Comparison of ENCODE assay signal across 12 cellular contexts in genomic region chr1:23384312-23385058, GRCh38. TPM values are rescaled to one million over a fixed set of nuclear protein-coding genes. Genes with fewer than 3 reads are reported as not detected.
DNase-seq lines count a peak whose midpoint lies in the region; ATAC-seq, FAIRE-seq and TF ChIP-seq lines count a peak whose summit lies in the region.
"Had no signal": no experiment of that assay in that cellular context is flagged by ENCODE, and none has a peak within 500 bp of the region (broad histone marks: within the 10 kb centered on the region; RNA-seq: fewer than 3 reads in every experiment).

No MANE protein-coding gene starts in this region.

- ATAC-seq in K562 (peak; percentile 58), GM18520 (IDR thresholded peaks at IDR 0.05; ENCODE audit: unreplicated experiment) (no peak)
- ATAC-seq: stimulated activated memory B cell treated with anti-CD40 and anti-IgM and Interleukin-4, amounts not matched to agents 10 μg/mL and 1 μg/mL and 100 μg/mL, for 72 hours had no signal

- DNase-seq in ACHN (peak; percentile 19), M059J (ENCODE audit: low read depth) (peak; percentile 86), K562 (ENCODE audit: extremely low read depth in 1 of 4, low spot score in 3 of 4) (peak in 3 of 4 experiments; percentile 41 to 71 (median 68)), kidney tubule cell (ENCODE audit: low spot score) (peak; percentile 77), iPS-NIHi11 (ENCODE audit: low spot score) (no peak), NCI-H146 (lab: John Stamatoyannopoulos, UW) (no peak)
- no peak for DNase-seq in activated naive CD4-positive, alpha-beta T cell treated with anti-CD3 and anti-CD28 coated beads, Interleukin-2, amount 50 U/mL, for 16 hours
- DNase-seq: NCI-H446 treated with DMSO at 0.1 percent for 48 hours, T-helper 1 cell had no signal

- H3K27me3 ChIP-seq in K562 (ENCODE audit: control insufficient read depth in 2 of 2, insufficient read depth in 2 of 2, low read length in 2 of 2): no peaks in the 10 kb centered on the region
- H3K27me3 ChIP-seq: BLaER1 had no signal

- intact Hi-C loops in K562 (cut with micrococcal nuclease): no loop called here

- no peaks in the 10 kb centered on the region for H3K79me2 ChIP-seq in K562 (ENCODE audit: control insufficient read depth, insufficient read depth, low read length)

- no peak for TF ChIP-seq POLR2A in K562 (conservative IDR thresholded peaks at IDR 0.05)

- no TSS peak for BruUV-seq in K562 (replicated peaks; lab: Mats Ljungman, UMichigan)

- peaks cover 19 to 41% of the 10 kb centered on the region in 2 experiments for H3K4me1 ChIP-seq in K562 (replicated peaks in 1 of 2; ENCODE audit: control insufficient read depth in 2 of 2, insufficient read depth in 2 of 2, low read length in 2 of 2)

- H3K27ac ChIP-seq in K562 (ENCODE audit: extremely low read depth, low read depth, low read length): peak overlapping the region; percentile 50; the same call in 1 of the 3 replicates
- H3K27ac ChIP-seq: BLaER1 had no signal

- H3K36me3 ChIP-seq in K562 (ENCODE audit: control insufficient read depth, insufficient read depth, low read length): no peaks in the 10 kb centered on the region
- H3K36me3 ChIP-seq: BLaER1 had no signal

- H4K20me1 ChIP-seq in K562 (replicated peaks; ENCODE audit: control insufficient read depth, insufficient read depth, low read length): no peaks in the 10 kb centered on the region
- H4K20me1 ChIP-seq: BLaER1 had no signal

- no peak overlapping the region for H3K4me3 ChIP-seq in K562
- H3K4me3 ChIP-seq: BLaER1 had no signal

- WGBS in K562 (ENCODE audit: insufficient coverage, low coverage, missing lambda C conversion rate): 18% methylated on average over 10 of the region's 11 CpGs

- FAIRE-seq in K562 (lab: Jason Lieb, UNC): peak; percentile 44

- H3K9ac ChIP-seq in K562 (ENCODE audit: insufficient read depth in 1 of 2, low read depth in 2 of 2, low read length in 2 of 2): peak overlapping the region in 1 of 2 experiments; percentile 62; a peak in 1 of 4 replicates
- H3K9ac ChIP-seq: BLaER1 had no signal

- TF ChIP-seq RAD21 in K562 (CRISPR knock-in tag; conservative IDR thresholded peaks at IDR 0.05 in 1 of 2, IDR thresholded peaks at IDR 0.05 in 1 of 2): no peak; a peak in 1 of 4 replicates

- no peaks in the 10 kb centered on the region for H3K9me1 ChIP-seq in K562 (ENCODE audit: control insufficient read depth, insufficient read depth, low read length)

- peak overlapping the region; percentile 35 for H3K4me2 ChIP-seq in K562 (ENCODE audit: insufficient read depth, low read length)

- peak overlapping the region; percentile 67 for H2AFZ ChIP-seq in K562 (ENCODE audit: low read depth, low read length)

- in situ Hi-C loops in ACHN (cut with HindIII; ENCODE audit: low pct_ligation_motif_present, low pct_unique_long_range_greater_than_20kb, low sequenced_read_pairs): no loop called here
- in situ Hi-C loops in K562 (cut with MboI): no loop called here

- POLR2A ChIA-PET in K562 (lab: Yijun Ruan, JAX): interaction anchor here (0.6 to 2.3 kb wide), 6 partner anchors 11 to 51 kb away, joined by 3 to 8 read pairs (median 4); partner anchors contain the start of gene ZNF436

- no peaks in the 10 kb centered on the region for H3K9me3 ChIP-seq in K562 (replicated peaks; ENCODE audit: control insufficient read depth, insufficient read depth, low read depth, low read length)
- H3K9me3 ChIP-seq: BLaER1 had no signal

- peak; percentile 54 for TF ChIP-seq EP300 in K562 (IDR thresholded peaks at IDR 0.05; ENCODE audit: low read length)

- TF ChIP-seq CTCF in K562 (IDR thresholded peaks at IDR 0.05 in 2 of 3, conservative IDR thresholded peaks at IDR 0.05 in 1 of 3; ENCODE audit: insufficient read depth in 2 of 3, low read depth in 1 of 3, low read length in 3 of 3): no peak

- CTCF ChIA-PET in K562 (lab: Yijun Ruan, JAX; ENCODE audit: low intra/inter-chr PET ratio): no interaction called here

TF ChIP-seq in K562, 482 proteins besides CTCF, POLR2A, EP300 and RAD21 (continues in another document):
- TF ChIP-seq, protein P1, sequence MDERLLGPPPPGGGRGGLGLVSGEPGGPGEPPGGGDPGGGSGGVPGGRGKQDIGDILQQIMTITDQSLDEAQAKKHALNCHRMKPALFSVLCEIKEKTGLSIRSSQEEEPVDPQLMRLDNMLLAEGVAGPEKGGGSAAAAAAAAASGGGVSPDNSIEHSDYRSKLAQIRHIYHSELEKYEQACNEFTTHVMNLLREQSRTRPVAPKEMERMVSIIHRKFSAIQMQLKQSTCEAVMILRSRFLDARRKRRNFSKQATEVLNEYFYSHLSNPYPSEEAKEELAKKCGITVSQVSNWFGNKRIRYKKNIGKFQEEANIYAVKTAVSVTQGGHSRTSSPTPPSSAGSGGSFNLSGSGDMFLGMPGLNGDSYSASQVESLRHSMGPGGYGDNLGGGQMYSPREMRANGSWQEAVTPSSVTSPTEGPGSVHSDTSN (CRISPR knock-in tag; IDR thresholded peaks at IDR 0.05; ENCODE audit: low read depth): no peak
- TF ChIP-seq, protein P1 (tag; conservative IDR thresholded peaks at IDR 0.05; ENCODE audit: low read depth): peak; percentile 42

RNA-seq across cellular contexts. Expression of gene ZNF436, which starts 14.8 kb away (rescaled TPM):
- 18.3 and 18.6 TPM in 2 replicates for total RNA-seq in M059J (2014; rRNA removed; shearing (Covaris generic))
- 10.7 and 18.5 TPM in 2 replicates for total RNA-seq in K562 (2011; cell fraction: chromatin; rRNA removed; ENCODE audit: low replicate concordance)
- total RNA-seq in K562 (2011; cell fraction: nucleolus; rRNA removed): 8.7 and 9.7 TPM in 2 replicates
- total RNA-seq in K562 (2011; cell fraction: nucleoplasm; rRNA removed): 11.4 and 13.0 TPM in 2 replicates
- total RNA-seq in K562 (2014; rRNA removed) (6.2 and 7.0 TPM in 2 replicates), K562 (2014; rRNA removed; fragmentation: Illumina TruSeq; extraction: Trizol) (8.3 and 9.4 TPM in 2 replicates), K562 (2015; rRNA removed; fragmentation: Illumina TruSeq; extraction: Trizol) (11.3 and 11.9 TPM in 2 replicates), K562 (2021) (6.9 and 7.4 TPM in 2 replicates)
- polyA plus RNA-seq in K562 (2011; rRNA removed) (8.0 and 9.7 TPM in 2 replicates), K562 (2014; fragmentation: Illumina TruSeq; extraction: Trizol) (6.8 and 7.3 TPM in 2 replicates), K562 (2014; fragmentation: Nextera tagmentation; extraction: Ambion mirVana) (1 to 10 TPM; 2.1 to 3.3 TPM), K562 (2014; rRNA removed) (3.8 and 4.5 TPM in 2 replicates)
- 2.4 and 6.8 TPM in 2 replicates for polyA plus RNA-seq in K562 (2011; cell fraction: cytosol; rRNA removed)
- 9.0 and 14.4 TPM in 2 replicates for polyA plus RNA-seq in K562 (2011; cell fraction: nucleus; rRNA removed)
- polyA plus RNA-seq in K562 (2012): 4.6 and 5.2 TPM in 2 replicates
- 18.1 and 28.7 TPM in 2 replicates for polyA minus RNA-seq in K562 (2011; rRNA and poly(A)+ RNA removed)
- polyA minus RNA-seq in K562 (2011; cell fraction: cytosol; rRNA and poly(A)+ RNA removed): 7.3 and 7.8 TPM in 2 replicates
- polyA minus RNA-seq in K562 (2011; cell fraction: nucleus; rRNA and poly(A)+ RNA removed): 7.9 and 17.7 TPM in 2 replicates

RNA-seq across cellular contexts. Expression of gene TCEA3, which starts 40.1 kb away (rescaled TPM):
- total RNA-seq in M059J (2014; rRNA removed; shearing (Covaris generic)): 0.07 and 0.30 TPM in 2 replicates
- 0.86 and 1.4 TPM in 2 replicates for total RNA-seq in K562 (2011; cell fraction: chromatin; rRNA removed; ENCODE audit: low replicate concordance)
- total RNA-seq in K562 (2011; cell fraction: nucleolus; rRNA removed): 0.67 and 1.4 TPM in 2 replicates
- total RNA-seq in K562 (2011; cell fraction: nucleoplasm; rRNA removed): 0.66 and 0.84 TPM in 2 replicates
- total RNA-seq in K562 (2014; rRNA removed): 0.33 and 0.54 TPM in 2 replicates
- total RNA-seq in K562 (2014; rRNA removed; fragmentation: Illumina TruSeq; extraction: Trizol): 0.45 and 0.51 TPM in 2 replicates
- total RNA-seq in K562 (2015; rRNA removed; fragmentation: Illumina TruSeq; extraction: Trizol): 0.34 and 0.36 TPM in 2 replicates
- 0.49 and 0.55 TPM in 2 replicates for total RNA-seq in K562 (2021)
- polyA plus RNA-seq in K562 (2011; rRNA removed): 0.34 and 0.54 TPM in 2 replicates
- polyA plus RNA-seq in K562 (2011; cell fraction: cytosol; rRNA removed): 0.19 and 0.45 TPM in 2 replicates
- polyA plus RNA-seq in K562 (2011; cell fraction: nucleus; rRNA removed): 0.81 and 0.90 TPM in 2 replicates
- 0.49 and 0.76 TPM in 2 replicates for polyA plus RNA-seq in K562 (2012)
- polyA plus RNA-seq in K562 (2014; fragmentation: Illumina TruSeq; extraction: Trizol): 0.16 and 0.66 TPM in 2 replicates
- under 1 TPM; 0.03 to 0.10 TPM for polyA plus RNA-seq in K562 (2014; fragmentation: Nextera tagmentation; extraction: Ambion mirVana)
- 0.13 and 0.80 TPM in 2 replicates for polyA plus RNA-seq in K562 (2014; rRNA removed)
- polyA minus RNA-seq in K562 (2011; rRNA and poly(A)+ RNA removed): 0.25 and 0.27 TPM in 2 replicates
- not detected in 2 replicates for polyA minus RNA-seq in K562 (2011; cell fraction: cytosol; rRNA and poly(A)+ RNA removed)
- 0.27 and 0.56 TPM in 2 replicates for polyA minus RNA-seq in K562 (2011; cell fraction: nucleus; rRNA and poly(A)+ RNA removed)

RNA-seq across cellular contexts. Expression of gene HNRNPR, which starts 40.4 kb away (rescaled TPM):
- 114 and 166 TPM in 2 replicates for total RNA-seq in M059J (2014; rRNA removed; shearing (Covaris generic))
- total RNA-seq in K562 (2011; cell fraction: chromatin; rRNA removed; ENCODE audit: low replicate concordance): 99.0 and 265 TPM in 2 replicates
- total RNA-seq in K562 (2011; cell fraction: nucleolus; rRNA removed): 46.7 and 67.2 TPM in 2 replicates
- total RNA-seq in K562 (2011; cell fraction: nucleoplasm; rRNA removed): 120 and 158 TPM in 2 replicates
- total RNA-seq in K562 (2014; rRNA removed) (212 and 244 TPM in 2 replicates), K562 (2014; rRNA removed; fragmentation: Illumina TruSeq; extraction: Trizol) (301 and 338 TPM in 2 replicates), K562 (2015; rRNA removed; fragmentation: Illumina TruSeq; extraction: Trizol) (321 and 351 TPM in 2 replicates), K562 (2021) (238 and 253 TPM in 2 replicates)
- polyA plus RNA-seq in K562 (2011; rRNA removed) (270 and 360 TPM in 2 replicates), K562 (2014; fragmentation: Illumina TruSeq; extraction: Trizol) (318 and 372 TPM in 2 replicates), K562 (2014; fragmentation: Nextera tagmentation; extraction: Ambion mirVana) (10 to 100 TPM; 80.9 to 93.4 TPM), K562 (2014; rRNA removed) (321 and 349 TPM in 2 replicates)
- polyA plus RNA-seq in K562 (2011; cell fraction: cytosol; rRNA removed): 81.4 and 163 TPM in 2 replicates
- 58.1 and 89.0 TPM in 2 replicates for polyA plus RNA-seq in K562 (2011; cell fraction: nucleus; rRNA removed)
- polyA plus RNA-seq in K562 (2012): 153 and 259 TPM in 2 replicates
- 270 and 312 TPM in 2 replicates for polyA minus RNA-seq in K562 (2011; rRNA and poly(A)+ RNA removed)
- polyA minus RNA-seq in K562 (2011; cell fraction: cytosol; rRNA and poly(A)+ RNA removed): 94.9 and 109 TPM in 2 replicates
- 78.8 and 184 TPM in 2 replicates for polyA minus RNA-seq in K562 (2011; cell fraction: nucleus; rRNA and poly(A)+ RNA removed)

Comparison
In these comparisons a context has a peak if more than half of its experiments do, and no peak if none do; other contexts are left out.
1. DNase-seq: peak in ACHN (single experiment), M059J (single experiment), K562 (3 of 4) and kidney tubule cell (single experiment); none in iPS-NIHi11 (single experiment), NCI-H146 (single experiment) and activated naive CD4-positive, alpha-beta T cell treated with anti-CD3 and anti-CD28 coated beads, Interleukin-2, amount 50 U/mL, for 16 hours (single experiment).